In the genomic region with DNA sequence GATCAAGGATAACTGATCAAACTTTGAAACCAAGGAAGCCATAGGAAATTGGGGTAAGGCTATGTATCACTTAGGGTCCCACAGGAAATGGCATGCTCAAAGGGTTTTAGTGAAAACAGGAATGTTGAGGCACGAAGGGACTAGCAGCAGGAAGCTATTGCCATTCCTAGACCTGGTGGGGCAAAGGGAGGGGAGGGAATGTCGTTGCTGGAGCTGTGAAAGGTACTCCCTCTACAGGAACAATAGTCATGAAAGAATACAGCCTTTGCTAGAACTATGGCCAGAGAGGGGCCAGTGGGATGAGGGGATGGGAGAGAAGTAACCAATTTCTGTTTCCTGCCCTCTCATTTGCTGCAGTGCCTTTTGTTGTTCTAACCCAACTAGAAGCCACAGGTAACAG, we compare ENCODE assay signal across 17 cellular contexts. TPM values are rescaled to one million over a fixed set of nuclear protein-coding genes. Genes with fewer than 3 reads are reported as not detected.
DNase-seq lines count a peak whose midpoint lies in the region; ATAC-seq and TF ChIP-seq lines count a peak whose summit lies in the region.
"Had no signal": no experiment of that assay in that cellular context is flagged by ENCODE, and none has a peak within 500 bp of the region (broad histone marks: within the 10 kb centered on the region; RNA-seq: fewer than 3 reads in every experiment).

No MANE protein-coding gene starts in this region.

- POLR2A ChIA-PET in CD4-positive, alpha-beta memory T cell (lab: Charles Lee; ENCODE audit: partially characterized antibody), result no interaction called here

- H3K4me1 Mint-ChIP-seq in H9 (peaks cover 25% of the 10 kb centered on the region in 2 experiments), endothelial cell (ENCODE audit: unreplicated experiment) (peaks cover 35% of the 10 kb centered on the region), memory B cell (no peaks in the 10 kb centered on the region)
- no peaks in the 10 kb centered on the region for H3K4me1 Mint-ChIP-seq in CD4-positive, alpha-beta memory T cell
- H3K4me1 Mint-ChIP-seq: CD4-positive, CD25-positive, alpha-beta regulatory T cell had no signal

- no peaks in the 10 kb centered on the region for H3K27me3 ChIP-seq in H9 (ENCODE audit: insufficient read depth, low read length)
- H3K27me3 ChIP-seq in CD4-positive, alpha-beta memory T cell (ENCODE audit: insufficient read depth, low read length), result no peaks in the 10 kb centered on the region
- H3K27me3 ChIP-seq in tibial nerve, result peaks cover 0 to 8% of the 10 kb centered on the region in 2 donors
- H3K27me3 ChIP-seq: BE2C had no signal

- H3K4ac ChIP-seq in H9 (ENCODE audit: low read depth, low read length), result no peak overlapping the region

- no peak overlapping the region for H2AFZ ChIP-seq in H9 (ENCODE audit: low read length)

- no peak overlapping the region for H3K18ac ChIP-seq in H9 (ENCODE audit: insufficient read length, low read depth, low read length)

- no peak overlapping the region for H4K8ac ChIP-seq in H9 (replicated peaks; ENCODE audit: insufficient read length, low read depth, low read length)

- no peak overlapping the region for H2BK12ac ChIP-seq in H9 (ENCODE audit: insufficient read length, low read depth, low read length)

- no peaks in the 10 kb centered on the region for H3K23me2 ChIP-seq in H9 (ENCODE audit: insufficient read length, low read depth, low read length, poor library complexity, severe bottlenecking)

- TF ChIP-seq EP300 in tibial nerve (IDR thresholded peaks at IDR 0.05), result no peak

- no peak overlapping the region for H3K56ac ChIP-seq in H9 (ENCODE audit: insufficient read length, low read depth, low read length)

- no peaks in the 10 kb centered on the region for H3K79me1 ChIP-seq in H9 (ENCODE audit: insufficient read depth, low read depth, low read length, poor library complexity, severe bottlenecking)

- H3K4me1 ChIP-seq in H9 (ENCODE audit: insufficient read depth, low read length) (peaks cover 9% of the 10 kb centered on the region; the same call in 1 of the 2 replicates), tibial nerve (no peaks in the 10 kb centered on the region)
- H3K4me1 ChIP-seq in CD4-positive, alpha-beta memory T cell (ENCODE audit: insufficient read depth, low read length), result no peaks in the 10 kb centered on the region
- H3K4me1 ChIP-seq: BE2C, Caco-2 had no signal

- no peak overlapping the region for H3K9ac ChIP-seq in H9 (ENCODE audit: extremely low read depth, insufficient read length, low read length)

- no peak overlapping the region for H3K14ac ChIP-seq in H9 (ENCODE audit: insufficient read depth, low read length)

- H3K9me3 ChIP-seq in H9 (ENCODE audit: control insufficient read depth, low read depth, low read length) (no peaks in the 10 kb centered on the region), tibial nerve (no peaks in the 10 kb centered on the region)
- H3K9me3 ChIP-seq in CD4-positive, alpha-beta memory T cell (ENCODE audit: control insufficient read depth in 1 of 2, low read length in 2 of 2), result no peaks in the 10 kb centered on the region
- H3K9me3 ChIP-seq: BE2C, Caco-2 had no signal

- no peaks in the 10 kb centered on the region; a peak in 1 of 7 replicates for H3K36me3 Mint-ChIP-seq in H9 (ENCODE audit: insufficient read depth in 1 of 3, low read depth in 3 of 3)
- H3K36me3 Mint-ChIP-seq in endothelial cell (ENCODE audit: low read depth, unreplicated experiment), result no peaks in the 10 kb centered on the region
- H3K36me3 Mint-ChIP-seq in memory B cell, result no peaks in the 10 kb centered on the region
- H3K36me3 Mint-ChIP-seq in CD4-positive, alpha-beta memory T cell, result no peaks in the 10 kb centered on the region
- H3K36me3 Mint-ChIP-seq: CD4-positive, CD25-positive, alpha-beta regulatory T cell had no signal

- no peak overlapping the region for H2BK15ac ChIP-seq in H9 (ENCODE audit: low read depth, low read length)

- H2BK5ac ChIP-seq in H9 (ENCODE audit: insufficient read length, low read length), result no peak overlapping the region

- no peak overlapping the region for H2AK5ac ChIP-seq in H9 (ENCODE audit: insufficient read length, low read length)

- DNase-seq in H9, result peak; percentile 62
- no peak for DNase-seq in endothelial cell (ENCODE audit: low spot score)
- DNase-seq in memory B cell (ENCODE audit: low spot score in 2 of 2), result no peak
- DNase-seq in activated CD4-positive, alpha-beta T cell treated with anti-CD3 and anti-CD28 coated beads, Interleukin-2, amount 50 U/mL, for 48 hours, result no peak
- DNase-seq in SIG-M5 (lab: John Stamatoyannopoulos, UW), result no peak
- DNase-seq in CD4-positive, alpha-beta memory T cell, result no peak
- no peak for DNase-seq in tibial nerve (ENCODE audit: low spot score in 2 of 2)
- DNase-seq: ACHN; BE2C; C1 segment of cervical spinal cord; Caco-2; CD4-positive, CD25-positive, alpha-beta regulatory T cell; DMS79; GF-D8; HFFc6; KG1 had no signal

- no peak overlapping the region for H3K4me3 Mint-ChIP-seq in H9
- no peak overlapping the region for H3K4me3 Mint-ChIP-seq in endothelial cell (ENCODE audit: unreplicated experiment)
- no peak overlapping the region for H3K4me3 Mint-ChIP-seq in memory B cell
- no peak overlapping the region for H3K4me3 Mint-ChIP-seq in CD4-positive, alpha-beta memory T cell
- H3K4me3 Mint-ChIP-seq: CD4-positive, CD25-positive, alpha-beta regulatory T cell; HFFc6 had no signal

- no peaks in the 10 kb centered on the region; a peak in 2 of 5 replicates for H3K9me3 Mint-ChIP-seq in H9
- no peaks in the 10 kb centered on the region for H3K9me3 Mint-ChIP-seq in endothelial cell (ENCODE audit: unreplicated experiment)
- H3K9me3 Mint-ChIP-seq in memory B cell, result no peaks in the 10 kb centered on the region
- no peaks in the 10 kb centered on the region for H3K9me3 Mint-ChIP-seq in CD4-positive, alpha-beta memory T cell
- H3K9me3 Mint-ChIP-seq: CD4-positive, CD25-positive, alpha-beta regulatory T cell; HFFc6 had no signal

- H3K4me3 ChIP-seq in CD4-positive, alpha-beta memory T cell (ENCODE audit: low read length in 2 of 2), result no peak overlapping the region
- H3K4me3 ChIP-seq in tibial nerve, result no peak overlapping the region

- no peak overlapping the region for H2BK20ac ChIP-seq in H9 (ENCODE audit: low read depth, low read length, poor library complexity, severe bottlenecking)

- H3K27ac Mint-ChIP-seq in H9 (peak overlapping the region in 1 of 3 experiments; percentile 15; a peak in 2 of 7 replicates), endothelial cell (ENCODE audit: unreplicated experiment) (peak overlapping the region; percentile 91), memory B cell (peak overlapping the region; percentile 50)
- H3K27ac Mint-ChIP-seq in CD4-positive, alpha-beta memory T cell, result no peak overlapping the region
- H3K27ac Mint-ChIP-seq: CD4-positive, CD25-positive, alpha-beta regulatory T cell; HFFc6 had no signal

- no peaks in the 10 kb centered on the region for H3K79me2 ChIP-seq in H9 (ENCODE audit: insufficient read depth, low read length)

- intact Hi-C loops in CD4-positive, alpha-beta memory T cell (cut with micrococcal nuclease), result no loop called here

- ATAC-seq in memory B cell (ENCODE audit: low read depth), result no peak
- ATAC-seq: HCT116 had no signal

- H2BK120ac ChIP-seq in H9 (ENCODE audit: low read depth, low read length, poor library complexity, severe bottlenecking), result no peak overlapping the region

- WGBS in H9 (ENCODE audit: extremely low coverage, insufficient read length, low lambda C conversion rate), result no CpG with 5 or more reads among the region's 2 CpGs
- WGBS in tibial nerve, 2 donors, result 43 to 53% methylated on average over 2 of the region's 2 CpGs

- H3T11ph ChIP-seq in H9 (ENCODE audit: low read length), result no peak overlapping the region

- H4K20me1 ChIP-seq in H9 (ENCODE audit: control insufficient read depth, insufficient read depth, insufficient read length), result no peaks in the 10 kb centered on the region

- peak; percentile 32; the same call in 1 of the 3 replicates for TF ChIP-seq CTCF in H9 (conservative IDR thresholded peaks at IDR 0.05)
- TF ChIP-seq CTCF in endothelial cell (IDR thresholded peaks at IDR 0.05; ENCODE audit: unreplicated experiment), result no peak
- no peak for TF ChIP-seq CTCF in tibial nerve (IDR thresholded peaks at IDR 0.05)

- H3K27me3 Mint-ChIP-seq in H9 (ENCODE audit: low read depth), result no peaks in the 10 kb centered on the region
- H3K27me3 Mint-ChIP-seq in endothelial cell (ENCODE audit: unreplicated experiment), result no peaks in the 10 kb centered on the region
- no peaks in the 10 kb centered on the region for H3K27me3 Mint-ChIP-seq in memory B cell
- peaks cover 2 to 3% of the 10 kb centered on the region in 2 donors for H3K27me3 Mint-ChIP-seq in CD4-positive, alpha-beta memory T cell

- no peak overlapping the region for H4K91ac ChIP-seq in H9 (ENCODE audit: insufficient read length, low read depth, low read length)

- no peak overlapping the region for H3K27ac ChIP-seq in H9 (ENCODE audit: insufficient read length, low read depth, low read length)
- H3K27ac ChIP-seq in CD4-positive, alpha-beta memory T cell (ENCODE audit: low read depth, low read length), result no peak overlapping the region
- no peak overlapping the region for H3K27ac ChIP-seq in tibial nerve

- H3K36me3 ChIP-seq in CD4-positive, alpha-beta memory T cell (ENCODE audit: insufficient read depth, low read length), result no peaks in the 10 kb centered on the region
- H3K36me3 ChIP-seq in tibial nerve, result no peaks in the 10 kb centered on the region
- H3K36me3 ChIP-seq: BE2C had no signal

- no peak overlapping the region for H4K5ac ChIP-seq in H9 (ENCODE audit: insufficient read length, low read depth, low read length)

- CTCF ChIA-PET in CD4-positive, alpha-beta memory T cell (lab: Charles Lee; ENCODE audit: partially characterized antibody), result no interaction called here

- no peak overlapping the region for H3K23ac ChIP-seq in H9 (ENCODE audit: insufficient read length, low read depth, low read length)

- TF ChIP-seq POLR2A in tibial nerve (IDR thresholded peaks at IDR 0.05), result no peak

- no peak overlapping the region for H3K4me2 ChIP-seq in H9 (ENCODE audit: insufficient read depth, insufficient read length, low read length)

RNA-seq across cellular contexts. Expression of gene REPS2, which starts 11.9 kb away (rescaled TPM):
- total RNA-seq in H9 (2021) (3.7 and 4.7 TPM in 2 replicates), endothelial cell (ENCODE audit: unreplicated experiment) (10.6 TPM), tibial nerve (10 to 100 TPM in 2 of 4 donors, 1 to 10 TPM in 2; 7.5 to 26.0 (median 9.7) TPM)
- total RNA-seq in CD4-positive, alpha-beta memory T cell, result 1 to 10 TPM in 1 of 2 experiments, under 1 TPM in 1; 0.69 to 1.4 TPM
- under 1 TPM; 0.09 to 0.53 TPM for polyA plus RNA-seq in CD4-positive, alpha-beta memory T cell

Comparison
In these comparisons a context has a peak if more than half of its experiments do, and no peak if none do; other contexts are left out.
1. H3K27ac Mint-ChIP-seq: peak in endothelial cell (single experiment) and memory B cell (single experiment); none in CD4-positive, alpha-beta memory T cell (0 of 7).